10 cellular contexts compared by ENCODE assay signal in the genomic region with DNA sequence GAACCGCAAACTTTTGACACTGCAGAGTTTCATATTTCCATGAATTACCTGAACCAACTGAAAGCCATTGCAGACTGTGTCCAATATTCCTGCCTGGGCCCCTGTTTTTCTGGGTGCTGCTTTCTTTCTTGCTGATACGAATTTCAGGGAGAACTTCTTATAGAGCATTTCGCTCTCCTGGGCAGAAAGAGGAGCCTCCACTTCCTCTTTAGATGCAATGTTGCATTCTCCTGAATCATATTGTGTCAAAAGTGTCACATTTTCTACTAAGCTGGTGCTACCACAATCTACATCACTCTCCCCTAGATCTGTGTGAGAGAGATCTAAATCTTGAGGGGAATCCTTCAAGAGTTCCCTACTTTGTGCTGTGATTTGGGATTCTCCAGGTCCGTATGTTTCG.
DNase-seq lines count a peak whose midpoint lies in the region; ATAC-seq, FAIRE-seq and TF ChIP-seq lines count a peak whose summit lies in the region.
"Had no signal": no experiment of that assay in that cellular context is flagged by ENCODE, and none has a peak within 500 bp of the region (broad histone marks: within the 10 kb centered on the region; RNA-seq: fewer than 3 reads in every experiment).

No MANE protein-coding gene starts in this region.

- H2BK12ac ChIP-seq in mesenchymal stem cell (ENCODE audit: low read length in 2 of 2): no peak overlapping the region
- no peak overlapping the region for H2BK12ac ChIP-seq in neuronal stem cell (ENCODE audit: low read length)

- no peaks in the 10 kb centered on the region for H4K20me1 ChIP-seq in GM12878 (ENCODE audit: control insufficient read depth, insufficient read depth)

- H3K36me3 ChIP-seq in right atrium auricular region: peaks cover 13% of the 10 kb centered on the region
- H3K36me3 ChIP-seq in GM12878 (ENCODE audit: control insufficient read depth in 2 of 2, insufficient read depth in 2 of 2, low read length in 1 of 2): peaks cover 0 to 12% of the 10 kb centered on the region in 2 experiments; a peak in 2 of 4 replicates
- H3K36me3 ChIP-seq in mesenchymal stem cell (ENCODE audit: control insufficient read depth in 1 of 2, insufficient read depth in 2 of 2, low read depth in 1 of 2, low read length in 2 of 2): peaks cover 0 to 18% of the 10 kb centered on the region in 2 experiments
- peaks cover 0 to 4% of the 10 kb centered on the region in 2 donors for H3K36me3 ChIP-seq in aorta (ENCODE audit: control insufficient read depth in 1 of 2, insufficient read depth in 2 of 2, low read length in 1 of 2)
- H3K36me3 ChIP-seq in neuronal stem cell (replicated peaks in 1 of 2; ENCODE audit: control insufficient read depth in 2 of 2, insufficient read depth in 2 of 2, low read length in 2 of 2): peaks cover 0 to 21% of the 10 kb centered on the region in 2 donors

- H4K91ac ChIP-seq in mesenchymal stem cell (ENCODE audit: low read length) (no peak overlapping the region), neuronal stem cell (ENCODE audit: low read depth, low read length, poor library complexity) (no peak overlapping the region)

- H3K18ac ChIP-seq in mesenchymal stem cell (ENCODE audit: low read depth in 1 of 2, low read length in 2 of 2) (no peak overlapping the region), neuronal stem cell (ENCODE audit: low read length) (no peak overlapping the region)

- POLR2A ChIA-PET in GM12878 (lab: Charles Lee): interaction anchor here (0.5 kb wide), 1 partner anchor 189 kb away, joined by 3 read pairs; no protein-coding TSS in a partner anchor

- H2AK5ac ChIP-seq in mesenchymal stem cell (ENCODE audit: low read length, severe bottlenecking): no peak overlapping the region
- no peak overlapping the region for H2AK5ac ChIP-seq in neuronal stem cell (ENCODE audit: low read depth, low read length)

- DNase-seq in right atrium auricular region (ENCODE audit: low spot score) (no peak), Right ventricle myocardium inferior (ENCODE audit: missing footprints) (no peak), GM12878 (ENCODE audit: low read depth, low spot score) (no peak), mesenchymal stem cell (no peak), aorta (no peak), neuronal stem cell (ENCODE audit: low spot score) (no peak), ACHN (no peak)

- peaks cover 5% of the 10 kb centered on the region for H3K79me1 ChIP-seq in mesenchymal stem cell (replicated peaks; ENCODE audit: low read length, poor library complexity, severe bottlenecking)
- H3K79me1 ChIP-seq in neuronal stem cell (ENCODE audit: low read depth, low read length): no peaks in the 10 kb centered on the region

- H2AFZ ChIP-seq in GM12878 (ENCODE audit: control insufficient read depth, low read depth, low read length): no peak overlapping the region; the same call in 1 of the 2 replicates
- H2AFZ ChIP-seq in mesenchymal stem cell (ENCODE audit: low read depth, low read length): no peak overlapping the region
- H2AFZ ChIP-seq in neuronal stem cell (ENCODE audit: low read length): no peak overlapping the region

- H4K8ac ChIP-seq in mesenchymal stem cell (ENCODE audit: low read length) (no peak overlapping the region), neuronal stem cell (ENCODE audit: low read depth, low read length) (no peak overlapping the region)

- no peaks in the 10 kb centered on the region for H3K27me3 ChIP-seq in right atrium auricular region
- H3K27me3 ChIP-seq in GM12878 (replicated peaks in 1 of 2; ENCODE audit: control insufficient read depth in 2 of 2, insufficient read depth in 2 of 2, low read length in 1 of 2): no peaks in the 10 kb centered on the region
- H3K27me3 ChIP-seq in mesenchymal stem cell (ENCODE audit: control insufficient read depth in 1 of 2, insufficient read depth in 1 of 2, low read length in 2 of 2): no peaks in the 10 kb centered on the region
- H3K27me3 ChIP-seq in aorta (ENCODE audit: control insufficient read depth in 1 of 2, insufficient read depth in 2 of 2, low read length in 1 of 2): no peaks in the 10 kb centered on the region
- no peaks in the 10 kb centered on the region for H3K27me3 ChIP-seq in neuronal stem cell (ENCODE audit: control insufficient read depth in 3 of 3, insufficient read depth in 3 of 3, low read depth in 1 of 3, low read length in 3 of 3)

- WGBS in GM12878 (ENCODE audit: insufficient coverage, insufficient replicate concordance, low lambda C conversion rate, missing lambda C conversion rate): 59% methylated on average over 5 of the region's 5 CpGs
- 94% methylated on average over 5 of the region's 5 CpGs for whole genome bisulfite sequencing in mesenchymal stem cell
- 7 to 12% methylated on average over 5 of the region's 5 CpGs for WGBS in aorta, 2 donors
- WGBS in neuronal stem cell (ENCODE audit: extremely low coverage in 2 of 2, insufficient read length in 2 of 2, insufficient replicate concordance in 1 of 2), 2 donors: no CpG with 5 or more reads among the region's 5 CpGs

- FAIRE-seq in GM12878 (lab: Jason Lieb, UNC): no peak
- FAIRE-seq: RCC 7860 had no signal

- peak overlapping the region in 1 of 2 donors; percentile 51 for H3K4me3 ChIP-seq in right atrium auricular region
- H3K4me3 ChIP-seq in GM12878: peak overlapping the region; percentile 73
- H3K4me3 ChIP-seq in mesenchymal stem cell (ENCODE audit: insufficient read depth in 1 of 2, low read depth in 1 of 2, low read length in 2 of 2): peak overlapping the region in 1 of 2 experiments; percentile 72
- H3K4me3 ChIP-seq in aorta (ENCODE audit: low read length in 2 of 2): peak overlapping the region; percentile 83 to 85
- no peak overlapping the region for H3K4me3 ChIP-seq in neuronal stem cell (ENCODE audit: low read length in 2 of 2)
- H3K4me3 ChIP-seq: BLaER1 treated with 17β-estradiol and CSF1 and Interleukin-3, amounts not matched to agents 10 nM and 100 nM had no signal

- peaks cover 43% of the 10 kb centered on the region for H3K79me2 ChIP-seq in GM12878 (ENCODE audit: control insufficient read depth, insufficient read depth, low read length)

- no peak overlapping the region for H3K14ac ChIP-seq in mesenchymal stem cell (ENCODE audit: low read length in 2 of 2)
- H3K14ac ChIP-seq in neuronal stem cell (ENCODE audit: low read length): no peak overlapping the region

- intact Hi-C loops in Right ventricle myocardium inferior (cut with DNase I): loop anchor here (5.0 kb wide), 3 partner anchors 33 to 173 kb away; no protein-coding TSS in a partner anchor
- intact Hi-C loops in GM12878 (cut with micrococcal nuclease; ENCODE audit: unreplicated experiment): loop anchor here (5.0 kb wide), 1 partner anchor 312 kb away; no protein-coding TSS in a partner anchor
- intact Hi-C loops in aorta (cut with DNase I): loop anchor here in 1 of 2 donors (5.0 kb wide), 2 partner anchors 43 to 168 kb away; no protein-coding TSS in a partner anchor

- peak overlapping the region; percentile 83 for H3K4me2 ChIP-seq in GM12878 (ENCODE audit: control insufficient read depth, insufficient read depth)
- H3K4me2 ChIP-seq in mesenchymal stem cell (ENCODE audit: low read length, poor library complexity, severe bottlenecking): no peak overlapping the region
- H3K4me2 ChIP-seq in neuronal stem cell (ENCODE audit: insufficient read depth, low read length, poor library complexity, severe bottlenecking): no peak overlapping the region

- TF ChIP-seq CTCF in right atrium auricular region (IDR thresholded peaks at IDR 0.05): no peak
- no peak for TF ChIP-seq CTCF in GM12878 (IDR thresholded peaks at IDR 0.05 in 2 of 3, conservative IDR thresholded peaks at IDR 0.05 in 1 of 3; ENCODE audit: control insufficient read depth in 2 of 3, extremely low read depth in 1 of 3, insufficient read depth in 1 of 3, low read depth in 3 of 3, low read length in 3 of 3)

- no peak for TF ChIP-seq POLR2A in GM12878 (IDR thresholded peaks at IDR 0.05; ENCODE audit: low read depth, low read length)

- CTCF ChIA-PET in GM12878 (lab: Yijun Ruan, JAX): interaction anchor here (0.6 to 6.1 kb wide), 7 partner anchors 9 to 309 kb away, joined by 3 to 84 read pairs (median 5); no protein-coding TSS in a partner anchor

- TF ChIP-seq RAD21 in GM12878 (IDR thresholded peaks at IDR 0.05; ENCODE audit: insufficient read depth, low read depth, low read length): no peak

- no peaks in the 10 kb centered on the region for H3K9me3 ChIP-seq in right atrium auricular region
- no peaks in the 10 kb centered on the region for H3K9me3 ChIP-seq in GM12878 (replicated peaks; ENCODE audit: control insufficient read depth, insufficient read depth, low read length)
- H3K9me3 ChIP-seq in mesenchymal stem cell (ENCODE audit: control insufficient read depth, low read length): no peaks in the 10 kb centered on the region
- H3K9me3 ChIP-seq in aorta (ENCODE audit: control insufficient read depth, low read length): no peaks in the 10 kb centered on the region
- no peaks in the 10 kb centered on the region for H3K9me3 ChIP-seq in neuronal stem cell (replicated peaks in 1 of 2; ENCODE audit: control insufficient read depth in 2 of 2, insufficient read depth in 1 of 2, low read depth in 1 of 2, low read length in 2 of 2)
- H3K9me3 ChIP-seq: BLaER1 treated with 17β-estradiol and CSF1 and Interleukin-3, amounts not matched to agents 10 nM and 100 nM had no signal

- ATAC-seq in Right ventricle myocardium inferior (no peak), GM12878 (peak; percentile 24), aorta (ENCODE audit: low FRiP score) (no peak), HG03175 (IDR thresholded peaks at IDR 0.05; ENCODE audit: unreplicated experiment) (no peak)

- no peak overlapping the region for H2BK5ac ChIP-seq in mesenchymal stem cell (ENCODE audit: low read depth, low read length, poor library complexity, severe bottlenecking)
- H2BK5ac ChIP-seq in neuronal stem cell (ENCODE audit: low read length): no peak overlapping the region

- no peak overlapping the region for H3K4ac ChIP-seq in mesenchymal stem cell (ENCODE audit: low read depth in 1 of 2, low read length in 2 of 2)
- no peak overlapping the region for H3K4ac ChIP-seq in neuronal stem cell (ENCODE audit: low read length)

- no peak for TF ChIP-seq EP300 in GM12878 (IDR thresholded peaks at IDR 0.05; ENCODE audit: borderline replicate concordance in 1 of 2, control insufficient read depth in 1 of 2, low read depth in 2 of 2, low read length in 2 of 2)

- H2BK120ac ChIP-seq in mesenchymal stem cell (ENCODE audit: low read depth, low read length): no peak overlapping the region
- H2BK120ac ChIP-seq in neuronal stem cell (ENCODE audit: low read depth, low read length): no peak overlapping the region

- peak overlapping the region; percentile 88 to 92 for H3K27ac ChIP-seq in right atrium auricular region
- H3K27ac ChIP-seq in GM12878 (ENCODE audit: control insufficient read depth, insufficient read depth): peak overlapping the region; percentile 30
- no peak overlapping the region for H3K27ac ChIP-seq in mesenchymal stem cell (ENCODE audit: low read length, poor library complexity, severe bottlenecking)
- peak overlapping the region in 1 of 2 donors; percentile 90 for H3K27ac ChIP-seq in aorta (ENCODE audit: low read depth in 1 of 2, low read length in 2 of 2)
- no peak overlapping the region for H3K27ac ChIP-seq in neuronal stem cell (replicated peaks; ENCODE audit: low read length)
- H3K27ac ChIP-seq: BLaER1 treated with 17β-estradiol and CSF1 and Interleukin-3, amounts not matched to agents 10 nM and 100 nM had no signal

- RAD21 ChIA-PET in GM12878 (lab: Charles Lee; ENCODE audit: unreplicated experiment): interaction anchor here (1.0 to 2.9 kb wide), 6 partner anchors 8 to 227 kb away, joined by 3 to 36 read pairs (median 10); no protein-coding TSS in a partner anchor

- H3K4me1 ChIP-seq in right atrium auricular region (peaks cover 0 to 44% of the 10 kb centered on the region in 2 donors), GM12878 (ENCODE audit: control insufficient read depth, insufficient read depth, low read length) (peaks cover 13% of the 10 kb centered on the region; the same call in 1 of the 2 replicates), mesenchymal stem cell (ENCODE audit: control insufficient read depth, insufficient read depth, low read depth, low read length) (peaks cover 7% of the 10 kb centered on the region), aorta (ENCODE audit: control insufficient read depth in 1 of 2, insufficient read depth in 2 of 2, low read length in 2 of 2) (peaks cover 0 to 6% of the 10 kb centered on the region in 2 donors), neuronal stem cell (ENCODE audit: control insufficient read depth in 2 of 2, insufficient read depth in 1 of 2, low read depth in 1 of 2, low read length in 2 of 2) (peaks cover 6 to 20% of the 10 kb centered on the region in 2 donors)

- no TSS peak for BruUV-seq in GM12878 (replicated peaks; lab: Mats Ljungman, UMichigan)

- H3K9ac ChIP-seq in GM12878 (ENCODE audit: control insufficient read depth, insufficient read depth, low read length) (peak overlapping the region; percentile 38; the same call in 1 of the 2 replicates), mesenchymal stem cell (ENCODE audit: low read length) (peak overlapping the region; percentile 95), neuronal stem cell (ENCODE audit: low read depth, low read length, poor library complexity) (no peak overlapping the region)
- H3K9ac ChIP-seq: BLaER1 treated with 17β-estradiol and CSF1 and Interleukin-3, amounts not matched to agents 10 nM and 100 nM had no signal

- SMC1A ChIA-PET in GM12878 (lab: Charles Lee; ENCODE audit: uncharacterized antibody, unreplicated experiment): interaction anchor here (1.3 to 3.2 kb wide), 8 partner anchors 8 to 54 kb away, joined by 3 to 30 read pairs (median 14); no protein-coding TSS in a partner anchor

- H3K23ac ChIP-seq in mesenchymal stem cell (ENCODE audit: low read length in 2 of 2) (no peak overlapping the region), neuronal stem cell (ENCODE audit: low read depth, low read length, poor library complexity) (no peak overlapping the region)

- in situ Hi-C loops in GM12878 (cut with MboI) (no loop called here), ACHN (cut with HindIII; ENCODE audit: low pct_ligation_motif_present, low pct_unique_long_range_greater_than_20kb, low sequenced_read_pairs) (no loop called here)

- H2BK15ac ChIP-seq in mesenchymal stem cell (ENCODE audit: low read depth, poor library complexity, severe bottlenecking) (no peak overlapping the region), neuronal stem cell (ENCODE audit: low read length) (no peak overlapping the region)

Comparison
In these comparisons a context has a peak if more than half of its experiments do, and no peak if none do; other contexts are left out.
1. H3K27ac ChIP-seq: peak in right atrium auricular region (2 of 2) and GM12878 (single experiment); none in mesenchymal stem cell (single experiment) and neuronal stem cell (single experiment).
2. H3K4me3 ChIP-seq: peak in GM12878 (single experiment) and aorta (2 of 2); none in neuronal stem cell (0 of 2).